8 cellular contexts compared by ENCODE assay signal in genomic region chr2:181058378-181059269, GRCh38.
DNase-seq lines count a peak whose midpoint lies in the region; ATAC-seq, FAIRE-seq and TF ChIP-seq lines count a peak whose summit lies in the region.

No MANE protein-coding gene starts in this region.

- H3K36me3 Mint-ChIP-seq in astrocyte (ENCODE audit: low read depth, unreplicated experiment), result no peaks in the 10 kb centered on the region

- in situ Hi-C loops in G401 (cut with HindIII; ENCODE audit: low sequenced_read_pairs), result no loop called here

- peaks cover 9% of the 10 kb centered on the region for H3K4me1 Mint-ChIP-seq in astrocyte (ENCODE audit: low read depth, unreplicated experiment)

- H3K79me2 ChIP-seq in astrocyte (ENCODE audit: insufficient read depth, low read length), result peaks cover 73% of the 10 kb centered on the region

- H3K36me3 ChIP-seq in left ventricle myocardium inferior, result peaks cover 4% of the 10 kb centered on the region
- H3K36me3 ChIP-seq in astrocyte (ENCODE audit: insufficient read depth, low read length), result peaks cover 2% of the 10 kb centered on the region
- peaks cover 9% of the 10 kb centered on the region for H3K36me3 ChIP-seq in lower lobe of right lung

- H4K20me1 ChIP-seq in astrocyte (ENCODE audit: insufficient read depth, low read length), result peaks cover 40% of the 10 kb centered on the region

- WGBS in right cardiac atrium, result 74% methylated on average over 7 of the region's 7 CpGs

- FAIRE-seq in astrocyte (lab: Jason Lieb, UNC), result peak; percentile 23

- no peak overlapping the region for H3K4me3 Mint-ChIP-seq in astrocyte (ENCODE audit: unreplicated experiment)

- H3K4me2 ChIP-seq in astrocyte (ENCODE audit: low read length), result no peak overlapping the region

- intact Hi-C loops in left ventricle myocardium inferior (cut with micrococcal nuclease), result no loop called here
- intact Hi-C loops in right cardiac atrium (cut with DNase I), result no loop called here
- intact Hi-C loops in lower lobe of right lung (cut with DNase I), result no loop called here

- H3K4me1 ChIP-seq in left ventricle myocardium inferior (peaks cover 12% of the 10 kb centered on the region), right cardiac atrium (ENCODE audit: control insufficient read depth, insufficient read depth, low read length) (no peaks in the 10 kb centered on the region), astrocyte (ENCODE audit: insufficient read depth, low read length) (no peaks in the 10 kb centered on the region), lower lobe of right lung (peaks cover 4% of the 10 kb centered on the region)

- H3K27ac ChIP-seq in left ventricle myocardium inferior (replicated peaks), result no peak overlapping the region
- H3K27ac ChIP-seq in right cardiac atrium (ENCODE audit: low read length), result no peak overlapping the region
- no peak overlapping the region for H3K27ac ChIP-seq in astrocyte (ENCODE audit: low read depth, low read length)
- H3K27ac ChIP-seq in lower lobe of right lung, result no peak overlapping the region

- H3K9ac ChIP-seq in astrocyte (ENCODE audit: low read length), result no peak overlapping the region

- H3K27me3 Mint-ChIP-seq in astrocyte (ENCODE audit: low read depth, unreplicated experiment), result no peaks in the 10 kb centered on the region

- no peak for DNase-seq in left ventricle myocardium inferior
- DNase-seq in right cardiac atrium, result no peak
- peak; percentile 54 for DNase-seq in NCI-H82 treated with DMSO at 0.1 percent for 48 hours (lab: John Stamatoyannopoulos, UW; ENCODE audit: unreplicated experiment)
- DNase-seq in astrocyte (ENCODE audit: low read depth), result no peak
- no peak for DNase-seq in lower lobe of right lung
- no peak for DNase-seq in G401 (ENCODE audit: low spot score)
- DNase-seq in NCI-H1436 treated with DMSO at 0.1 percent for 48 hours (lab: John Stamatoyannopoulos, UW), result no peak

- peak; percentile 76 for TF ChIP-seq CTCF in left ventricle myocardium inferior (IDR thresholded peaks at IDR 0.05; ENCODE audit: borderline replicate concordance)
- TF ChIP-seq CTCF in astrocyte (IDR thresholded peaks at IDR 0.05; ENCODE audit: insufficient read depth, low read depth, low read length), result peak; percentile 55
- peak; percentile 64 for TF ChIP-seq CTCF in lower lobe of right lung (IDR thresholded peaks at IDR 0.05)

- H3K4me3 ChIP-seq in left ventricle myocardium inferior (no peak overlapping the region), right cardiac atrium (ENCODE audit: low read length) (no peak overlapping the region), astrocyte (ENCODE audit: insufficient read depth, low read depth, low read length) (no peak overlapping the region), lower lobe of right lung (no peak overlapping the region)

- H3K9me3 ChIP-seq in left ventricle myocardium inferior (replicated peaks), result no peaks in the 10 kb centered on the region
- no peaks in the 10 kb centered on the region for H3K9me3 ChIP-seq in right cardiac atrium (ENCODE audit: control insufficient read depth, low read length)
- H3K9me3 ChIP-seq in astrocyte (ENCODE audit: insufficient read depth, low read depth, low read length), result no peaks in the 10 kb centered on the region
- no peaks in the 10 kb centered on the region for H3K9me3 ChIP-seq in lower lobe of right lung

- H2AFZ ChIP-seq in astrocyte (ENCODE audit: low read depth, low read length), result no peak overlapping the region

- H3K27me3 ChIP-seq in left ventricle myocardium inferior (ENCODE audit: low read depth) (no peaks in the 10 kb centered on the region), right cardiac atrium (ENCODE audit: control insufficient read depth, insufficient read depth) (no peaks in the 10 kb centered on the region), astrocyte (ENCODE audit: insufficient read depth, low read length) (no peaks in the 10 kb centered on the region), lower lobe of right lung (ENCODE audit: low read depth) (no peaks in the 10 kb centered on the region)

- ATAC-seq in right cardiac atrium, result no peak
- ATAC-seq in HG02759 (IDR thresholded peaks at IDR 0.05; ENCODE audit: unreplicated experiment), result peak; percentile 79
- peak in 1 of 2 donors; percentile 45 for ATAC-seq in lower lobe of right lung

- no peak overlapping the region for H3K27ac Mint-ChIP-seq in astrocyte (ENCODE audit: unreplicated experiment)

- no peaks in the 10 kb centered on the region for H3K9me3 Mint-ChIP-seq in astrocyte (ENCODE audit: unreplicated experiment)
